Comparison of ENCODE assay signal across 1 cellular context in genomic region chr15:38373016-38373415, GRCh38.
TF ChIP-seq lines count a peak whose summit lies in the region.

No MANE protein-coding gene starts in this region.

TF ChIP-seq in H1, 55 proteins besides CTCF, POLR2A, EP300 and RAD21:
- TF ChIP-seq SUZ12 (IDR thresholded peaks at IDR 0.05; ENCODE audit: low read length): no peak
- TF ChIP-seq SRF (IDR thresholded peaks at IDR 0.05; ENCODE audit: low read depth, low read length): 0 out of 2 replicates have a peak, but pooled peaks have one; percentile 41
TF ChIP-seq in H1: peak in this region for 1.
